Comparison of ENCODE assay signal across 9 cellular contexts in the genomic region with DNA sequence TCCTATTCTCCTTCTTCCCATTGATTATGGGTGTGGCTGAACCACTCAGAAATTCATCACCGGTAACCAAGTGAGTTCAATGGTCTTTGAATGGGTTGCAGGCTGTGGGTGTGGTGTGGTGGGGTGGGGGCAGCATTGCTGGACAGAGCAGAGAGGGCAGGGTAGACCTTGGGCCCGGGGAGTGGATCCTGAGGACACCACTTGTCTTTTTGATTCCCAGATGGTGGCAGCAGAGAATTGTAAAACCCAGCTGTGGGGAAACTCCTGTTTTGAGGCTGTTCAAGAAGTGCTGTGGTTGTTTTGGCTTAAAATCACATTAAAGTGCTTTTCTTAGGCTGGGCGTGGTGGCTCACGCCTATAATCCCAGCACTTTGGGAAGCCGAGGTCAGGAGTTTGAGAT. TPM values are rescaled to one million over a fixed set of nuclear protein-coding genes. Genes with fewer than 3 reads are reported as not detected.
DNase-seq lines count a peak whose midpoint lies in the region; ATAC-seq and TF ChIP-seq lines count a peak whose summit lies in the region.
"Had no signal": no experiment of that assay in that cellular context is flagged by ENCODE, and none has a peak within 500 bp of the region (broad histone marks: within the 10 kb centered on the region; RNA-seq: fewer than 3 reads in every experiment).

No MANE protein-coding gene starts in this region.

- H3K18ac ChIP-seq in neuronal stem cell (ENCODE audit: low read length): no peak overlapping the region

- H3K27ac ChIP-seq in OCI-LY7 (ENCODE audit: low read depth, low read length, poor library complexity, severe bottlenecking) (no peak overlapping the region), neuronal stem cell (replicated peaks; ENCODE audit: low read length) (no peak overlapping the region), transverse colon (no peak overlapping the region)

- H3K23ac ChIP-seq in neuronal stem cell (ENCODE audit: low read depth, low read length, poor library complexity): no peak overlapping the region

- H3K9me3 Mint-ChIP-seq in activated T-cell treated with anti-CD3 and anti-CD28 coated beads, Interleukin-2, amount 50 U/mL, for 72 hours: no peaks in the 10 kb centered on the region
- H3K9me3 Mint-ChIP-seq: activated T-cell treated with anti-CD3 and anti-CD28 coated beads, Interleukin-2, amount 50 U/mL, for 4 hours had no signal

- H3K4me3 ChIP-seq in OCI-LY7 (ENCODE audit: low read depth, low read length, poor library complexity, severe bottlenecking): no peak overlapping the region
- H3K4me3 ChIP-seq in epithelial cell of esophagus (ENCODE audit: low read length): no peak overlapping the region
- H3K4me3 ChIP-seq in neuronal stem cell (ENCODE audit: low read length in 2 of 2): no peak overlapping the region
- H3K4me3 ChIP-seq in transverse colon: no peak overlapping the region

- H2BK12ac ChIP-seq in neuronal stem cell (ENCODE audit: low read length): no peak overlapping the region

- no CpG with 5 or more reads among the region's 5 CpGs for WGBS in neuronal stem cell (ENCODE audit: extremely low coverage in 2 of 2, insufficient read length in 2 of 2, insufficient replicate concordance in 1 of 2), 2 donors
- WGBS in transverse colon (ENCODE audit: low coverage in 1 of 2), 2 donors: 40 to 46% methylated on average over 1 to 5 of the region's 5 CpGs

- no peak for TF ChIP-seq POLR2A in transverse colon (IDR thresholded peaks at IDR 0.05)

- H4K20me1 ChIP-seq in OCI-LY7 (ENCODE audit: insufficient read depth, low read length): no peaks in the 10 kb centered on the region

- H4K91ac ChIP-seq in neuronal stem cell (ENCODE audit: low read depth, low read length, poor library complexity): no peak overlapping the region

- H3K27ac Mint-ChIP-seq in activated T-cell treated with anti-CD3 and anti-CD28 coated beads, Interleukin-2, amount 50 U/mL, for 72 hours: no peak overlapping the region

- H3K36me3 ChIP-seq in OCI-LY7 (ENCODE audit: insufficient read depth, low read length) (no peaks in the 10 kb centered on the region), neuronal stem cell (replicated peaks in 1 of 2; ENCODE audit: control insufficient read depth in 2 of 2, insufficient read depth in 2 of 2, low read length in 2 of 2) (no peaks in the 10 kb centered on the region), transverse colon (no peaks in the 10 kb centered on the region)

- peak; percentile 41 to 54 for ATAC-seq in activated T-cell treated with anti-CD3 and anti-CD28 coated beads, Interleukin-2, amount 50 U/mL, for 72 hours (replicated peaks in 1 of 2)
- ATAC-seq in GM19452 (IDR thresholded peaks at IDR 0.05; ENCODE audit: unreplicated experiment) (no peak), GM21447 (IDR thresholded peaks at IDR 0.05; ENCODE audit: unreplicated experiment) (no peak)

- no peak overlapping the region for H3K4me3 Mint-ChIP-seq in activated T-cell treated with anti-CD3 and anti-CD28 coated beads, Interleukin-2, amount 50 U/mL, for 72 hours
- H3K4me3 Mint-ChIP-seq: activated T-cell treated with anti-CD3 and anti-CD28 coated beads, Interleukin-2, amount 50 U/mL, for 4 hours had no signal

- H3K4me1 ChIP-seq in OCI-LY7 (ENCODE audit: insufficient read depth, low read length, poor library complexity, severe bottlenecking) (peaks cover 9% of the 10 kb centered on the region), neuronal stem cell (ENCODE audit: control insufficient read depth in 2 of 2, insufficient read depth in 1 of 2, low read depth in 1 of 2, low read length in 2 of 2) (no peaks in the 10 kb centered on the region), transverse colon (no peaks in the 10 kb centered on the region)

- BruUV-seq in OCI-LY7 (replicated peaks; lab: Mats Ljungman, UMichigan): no TSS peak

- no peaks in the 10 kb centered on the region for H3K36me3 Mint-ChIP-seq in activated T-cell treated with anti-CD3 and anti-CD28 coated beads, Interleukin-2, amount 50 U/mL, for 72 hours (ENCODE audit: insufficient read depth in 2 of 2)

- in situ Hi-C loops in transverse colon (cut with MboI; ENCODE audit: low pct_ligation_motif_present in 1 of 4, low pct_unique_long_range_greater_than_20kb in 1 of 4, low sequenced_read_pairs in 3 of 4): loop anchor here in 2 of 4 donors (25.0 kb wide), 3 partner anchors 226 to 701 kb away; no protein-coding TSS in a partner anchor

- TF ChIP-seq CTCF in OCI-LY7 (conservative IDR thresholded peaks at IDR 0.05; ENCODE audit: low read length) (peak; percentile 76), epithelial cell of esophagus (IDR thresholded peaks at IDR 0.05; ENCODE audit: insufficient read depth, low read depth, low read length, missing control alignments) (peak; percentile 54), transverse colon (IDR thresholded peaks at IDR 0.05) (no peak)

- H2AFZ ChIP-seq in OCI-LY7 (ENCODE audit: low read length) (peak overlapping the region; percentile 47; the same call in 1 of the 2 replicates), neuronal stem cell (ENCODE audit: low read length) (no peak overlapping the region)

- no peaks in the 10 kb centered on the region for H3K79me2 ChIP-seq in OCI-LY7 (ENCODE audit: insufficient read depth, low read depth, low read length)

- H3K14ac ChIP-seq in neuronal stem cell (ENCODE audit: low read length): no peak overlapping the region

- H2BK5ac ChIP-seq in neuronal stem cell (ENCODE audit: low read length): no peak overlapping the region

- H3K4me2 ChIP-seq in OCI-LY7 (ENCODE audit: low read length) (no peak overlapping the region; the same call in 1 of the 2 replicates), neuronal stem cell (ENCODE audit: insufficient read depth, low read length, poor library complexity, severe bottlenecking) (no peak overlapping the region)

- H3K9me3 ChIP-seq in OCI-LY7 (ENCODE audit: low read length) (no peaks in the 10 kb centered on the region), neuronal stem cell (replicated peaks in 1 of 2; ENCODE audit: control insufficient read depth in 2 of 2, insufficient read depth in 1 of 2, low read depth in 1 of 2, low read length in 2 of 2) (no peaks in the 10 kb centered on the region), transverse colon (no peaks in the 10 kb centered on the region)

- H2BK120ac ChIP-seq in neuronal stem cell (ENCODE audit: low read depth, low read length): no peak overlapping the region

- no peak overlapping the region for H2AK5ac ChIP-seq in neuronal stem cell (ENCODE audit: low read depth, low read length)

- H3K9me2 ChIP-seq in OCI-LY7 (ENCODE audit: insufficient read depth, low read length): no peaks in the 10 kb centered on the region

- no peaks in the 10 kb centered on the region for H3K4me1 Mint-ChIP-seq in activated T-cell treated with anti-CD3 and anti-CD28 coated beads, Interleukin-2, amount 50 U/mL, for 72 hours (ENCODE audit: low read depth)

- no peak overlapping the region for H3K4ac ChIP-seq in neuronal stem cell (ENCODE audit: low read length)

- H3K79me1 ChIP-seq in neuronal stem cell (ENCODE audit: low read depth, low read length): no peaks in the 10 kb centered on the region

- peak in 1 of 2 donors; percentile 15 for DNase-seq in activated T-cell treated with anti-CD3 and anti-CD28 coated beads, Interleukin-2, amount 50 U/mL, for 72 hours
- DNase-seq in activated T-cell treated with anti-CD3 and anti-CD28 coated beads for 4 hours (no peak), OCI-LY7 (ENCODE audit: low spot score) (peak; percentile 65), epithelial cell of esophagus (ENCODE audit: low read depth) (peak; percentile 58), neuronal stem cell (ENCODE audit: low spot score) (peak; percentile 24), transverse colon (no peak)
- DNase-seq: activated T-cell treated with anti-CD3 and anti-CD28 coated beads, Interleukin-2, amount 50 U/mL, for 4 hours had no signal

- TF ChIP-seq EP300 in transverse colon (IDR thresholded peaks at IDR 0.05; ENCODE audit: low read depth): no peak

- H3K27me3 Mint-ChIP-seq in activated T-cell treated with anti-CD3 and anti-CD28 coated beads, Interleukin-2, amount 50 U/mL, for 72 hours (ENCODE audit: low read depth): no peaks in the 10 kb centered on the region

- POLR2A ChIA-PET in OCI-LY7 (lab: Charles Lee): interaction anchor here (0.6 to 2.2 kb wide), 5 partner anchors 117 to 1674 kb away, joined by 3 to 5 read pairs (median 4); no protein-coding TSS in a partner anchor

- no peak overlapping the region for H2BK15ac ChIP-seq in neuronal stem cell (ENCODE audit: low read length)

- intact Hi-C loops in OCI-LY7 (cut with micrococcal nuclease; ENCODE audit: unreplicated experiment) (loop anchor here (1.0 to 2.0 kb wide), 2 partner anchors 47 to 241 kb away; no protein-coding TSS in a partner anchor), transverse colon (cut with DNase I; ENCODE audit: low total_unique reads) (no loop called here)

- H3K27me3 ChIP-seq in neuronal stem cell (ENCODE audit: control insufficient read depth in 3 of 3, insufficient read depth in 3 of 3, low read depth in 1 of 3, low read length in 3 of 3) (peaks cover 0 to 2% (median 0%) of the 10 kb centered on the region in 3 experiments), transverse colon (no peaks in the 10 kb centered on the region)

- no peak overlapping the region for H3K9ac ChIP-seq in neuronal stem cell (ENCODE audit: low read depth, low read length, poor library complexity)

- H4K8ac ChIP-seq in neuronal stem cell (ENCODE audit: low read depth, low read length): no peak overlapping the region

- CTCF ChIA-PET in OCI-LY7 (lab: Charles Lee; ENCODE audit: unreplicated experiment): interaction anchor here (0.9 to 1.0 kb wide), 1 partner anchor 241 kb away, joined by 3 read pairs; no protein-coding TSS in a partner anchor

RNA-seq across cellular contexts. Expression of a gene that starts 45.8 kb away (rescaled TPM):
- 100 to 1,000 TPM in 1 of 2 donors, 10 to 100 TPM in 1; 85.1 to 111 TPM for total RNA-seq in activated T-cell treated with anti-CD3 and anti-CD28 coated beads, Interleukin-2, amount 50 U/mL, for 72 hours
- 219 and 274 TPM in 2 replicates for total RNA-seq in OCI-LY7 (2014; rRNA removed; shearing (Covaris generic))
- total RNA-seq in OCI-LY7 (2022) (89.5 and 101 TPM in 2 replicates), transverse colon (10 to 100 TPM in 3 of 4 donors, 1 to 10 TPM in 1; 5.6 to 54.1 (median 35.6) TPM)
- 0.20 TPM for polyA plus RNA-seq in neuronal stem cell (2013, experiment 1 of 2)
- polyA plus RNA-seq in neuronal stem cell (2013, experiment 2 of 2): 0.21 TPM

Comparison
In these comparisons a context has a peak if more than half of its experiments do, and no peak if none do; other contexts are left out.
1. ATAC-seq: peak in activated T-cell treated with anti-CD3 and anti-CD28 coated beads, Interleukin-2, amount 50 U/mL, for 72 hours (2 of 2); none in GM19452 (single experiment) and GM21447 (single experiment).
2. DNase-seq: peak in OCI-LY7 (single experiment), epithelial cell of esophagus (single experiment) and neuronal stem cell (single experiment); none in activated T-cell treated with anti-CD3 and anti-CD28 coated beads for 4 hours (single experiment) and transverse colon (single experiment).
3. CTCF ChIP-seq: peak in OCI-LY7 (single experiment) and epithelial cell of esophagus (single experiment); none in transverse colon (0 of 5).